Comparison of ENCODE assay signal across 6 cellular contexts in genomic region chr16:31141489-31142108, GRCh38. TPM values are rescaled to one million over a fixed set of nuclear protein-coding genes. Genes with fewer than 3 reads are reported as not detected.
DNase-seq lines count a peak whose midpoint lies in the region; ATAC-seq and TF ChIP-seq lines count a peak whose summit lies in the region.

No MANE protein-coding gene starts in this region.

- no peaks in the 10 kb centered on the region for H4K20me1 ChIP-seq in DOHH2 (ENCODE audit: control insufficient read depth, insufficient read depth, low read depth, low read length)

- H3F3A ChIP-seq in DOHH2 (ENCODE audit: control insufficient read depth, insufficient read depth), result no peaks in the 10 kb centered on the region

- peak overlapping the region; percentile 30 for H3K4me3 ChIP-seq in DOHH2 (ENCODE audit: low read length)
- peak overlapping the region in 10 of 12 donors; percentile 9 to 67 (median 54) for H3K4me3 ChIP-seq in heart left ventricle
- H3K4me3 ChIP-seq in thoracic aorta, result peak overlapping the region; percentile 75

- H3K36me3 ChIP-seq in DOHH2 (ENCODE audit: control insufficient read depth, low read length) (no peaks in the 10 kb centered on the region), heart left ventricle (no peaks in the 10 kb centered on the region), thoracic aorta (no peaks in the 10 kb centered on the region)

- H3K4me1 ChIP-seq in DOHH2 (ENCODE audit: control insufficient read depth, low read length) (peaks cover 15% of the 10 kb centered on the region), heart left ventricle (peaks cover 3 to 39% (median 27%) of the 10 kb centered on the region in 12 donors), thoracic aorta (ENCODE audit: control insufficient read depth in 1 of 2, low read depth in 2 of 2) (peaks cover 16 to 35% of the 10 kb centered on the region in 2 donors)

- ATAC-seq in heart left ventricle, result peak in 3 of 4 donors; percentile 0 to 2 (median 0)
- ATAC-seq in thoracic aorta (ENCODE audit: insufficient number of reproducible peaks, low FRiP score, low read depth), result peak; percentile 24
- ATAC-seq in GM21381 (IDR thresholded peaks at IDR 0.05; ENCODE audit: unreplicated experiment), result no peak

- H3K9me2 ChIP-seq in DOHH2 (replicated peaks; ENCODE audit: control insufficient read depth, low read length), result no peaks in the 10 kb centered on the region

- no peak for TF ChIP-seq CTCF in DOHH2 (IDR thresholded peaks at IDR 0.05; ENCODE audit: low read depth, low read length, poor library complexity, severe bottlenecking)
- no peak for TF ChIP-seq CTCF in heart left ventricle (IDR thresholded peaks at IDR 0.05)
- no peak for TF ChIP-seq CTCF in thoracic aorta (IDR thresholded peaks at IDR 0.05)

- H3K27me3 ChIP-seq in DOHH2 (ENCODE audit: control insufficient read depth, low read length) (no peaks in the 10 kb centered on the region), heart left ventricle (no peaks in the 10 kb centered on the region), thoracic aorta (replicated peaks; ENCODE audit: insufficient read depth) (no peaks in the 10 kb centered on the region)

- intact Hi-C loops in heart left ventricle (cut with DNase I), result loop anchor here (1.0 to 10.0 kb wide), 16 partner anchors 23 to 303 kb away; partner anchors contain the start of genes HSD3B7 (in 6 of the 10), BCKDK (in 4 of the 10), STX4 (in 3 of the 10) and VKORC1 (in 3 of the 10)

- H3K27ac ChIP-seq in DOHH2 (ENCODE audit: low read depth, low read length) (no peak overlapping the region), heart left ventricle (peak overlapping the region in 11 of 12 donors; percentile 58 to 91 (median 79)), thoracic aorta (peak overlapping the region; percentile 94)

- DNase-seq in SHP77 (lab: John Stamatoyannopoulos, UW) (peak; percentile 53 to 66), heart left ventricle (peak in 3 of 5 donors; percentile 27 to 65 (median 57)), thoracic aorta (ENCODE audit: low spot score) (no peak), cerebellar nuclear complex (lab: John Stamatoyannopoulos, UW) (no peak)

- peak overlapping the region; percentile 37 for H3K4me2 ChIP-seq in DOHH2 (ENCODE audit: low read length)

- WGBS in heart left ventricle, 4 donors, result 27 to 30% (median 28%) methylated on average over 9 to 10 of the region's 10 CpGs

- TF ChIP-seq POLR2A in heart left ventricle (IDR thresholded peaks at IDR 0.05), result no peak

- no peaks in the 10 kb centered on the region for H3K9me3 ChIP-seq in DOHH2 (ENCODE audit: control insufficient read depth, insufficient read depth, low read length)
- H3K9me3 ChIP-seq in heart left ventricle, result no peaks in the 10 kb centered on the region
- no peaks in the 10 kb centered on the region for H3K9me3 ChIP-seq in thoracic aorta

- H3K79me2 ChIP-seq in DOHH2 (ENCODE audit: control insufficient read depth, low read length), result no peaks in the 10 kb centered on the region

RNA-seq across cellular contexts. Expression of gene PRSS8, which starts 6.1 kb away (rescaled TPM):
- total RNA-seq in heart left ventricle, result under 1 TPM in 4 of 9 donors, not detected in 5; 0.17 to 0.44 (median 0.39) TPM
- under 1 TPM; 0.17 to 0.23 TPM for polyA plus RNA-seq in heart left ventricle
- not detected for total RNA-seq in thoracic aorta

RNA-seq across cellular contexts. Expression of gene PRSS36, which starts 8.3 kb away (rescaled TPM):
- 1 to 10 TPM in 7 of 9 donors, under 1 TPM in 2; 0.35 to 5.1 (median 1.2) TPM for total RNA-seq in heart left ventricle
- 1 to 10 TPM; 1.0 to 2.6 TPM for polyA plus RNA-seq in heart left ventricle
- 10 to 100 TPM in 1 of 2 donors, 1 to 10 TPM in 1; 1.3 to 14.8 TPM for total RNA-seq in thoracic aorta

RNA-seq across cellular contexts. Expression of gene KAT8, which starts 24.1 kb away (rescaled TPM):
- 10 to 100 TPM; 52.8 to 79.8 (median 64.7) TPM for total RNA-seq in heart left ventricle
- 10 to 100 TPM; 56.7 to 83.2 TPM for polyA plus RNA-seq in heart left ventricle
- total RNA-seq in thoracic aorta, result 10 to 100 TPM; 62.5 to 75.7 TPM

RNA-seq across cellular contexts. Expression of gene BCKDK, which starts 33.4 kb away (rescaled TPM):
- total RNA-seq in heart left ventricle (100 to 1,000 TPM in 2 of 9 donors, 10 to 100 TPM in 7; 61.9 to 134 (median 70.0) TPM), thoracic aorta (10 to 100 TPM; 35.1 to 58.5 TPM)
- polyA plus RNA-seq in heart left ventricle, result 10 to 100 TPM; 42.6 to 57.4 TPM

RNA-seq across cellular contexts. Expression of gene FUS, which starts 38.3 kb away (rescaled TPM):
- 100 to 1,000 TPM in 7 of 9 donors, 10 to 100 TPM in 2; 20.3 to 213 (median 127) TPM for total RNA-seq in heart left ventricle
- 100 to 1,000 TPM; 127 to 155 TPM for polyA plus RNA-seq in heart left ventricle
- total RNA-seq in thoracic aorta, result 100 to 1,000 TPM in 1 of 2 donors, 10 to 100 TPM in 1; 63.9 to 141 TPM

Comparison
In these comparisons a context has a peak if more than half of its experiments do, and no peak if none do; other contexts are left out.
1. DNase-seq: peak in SHP77 (2 of 2) and heart left ventricle (3 of 5); none in thoracic aorta (single experiment) and cerebellar nuclear complex (0 of 2).
2. Peak in every context shown above with its lines, with median percentiles within 50 percentile points of each other: H3K4me3 ChIP-seq.